9 cellular contexts compared by ENCODE assay signal in the genomic region with DNA sequence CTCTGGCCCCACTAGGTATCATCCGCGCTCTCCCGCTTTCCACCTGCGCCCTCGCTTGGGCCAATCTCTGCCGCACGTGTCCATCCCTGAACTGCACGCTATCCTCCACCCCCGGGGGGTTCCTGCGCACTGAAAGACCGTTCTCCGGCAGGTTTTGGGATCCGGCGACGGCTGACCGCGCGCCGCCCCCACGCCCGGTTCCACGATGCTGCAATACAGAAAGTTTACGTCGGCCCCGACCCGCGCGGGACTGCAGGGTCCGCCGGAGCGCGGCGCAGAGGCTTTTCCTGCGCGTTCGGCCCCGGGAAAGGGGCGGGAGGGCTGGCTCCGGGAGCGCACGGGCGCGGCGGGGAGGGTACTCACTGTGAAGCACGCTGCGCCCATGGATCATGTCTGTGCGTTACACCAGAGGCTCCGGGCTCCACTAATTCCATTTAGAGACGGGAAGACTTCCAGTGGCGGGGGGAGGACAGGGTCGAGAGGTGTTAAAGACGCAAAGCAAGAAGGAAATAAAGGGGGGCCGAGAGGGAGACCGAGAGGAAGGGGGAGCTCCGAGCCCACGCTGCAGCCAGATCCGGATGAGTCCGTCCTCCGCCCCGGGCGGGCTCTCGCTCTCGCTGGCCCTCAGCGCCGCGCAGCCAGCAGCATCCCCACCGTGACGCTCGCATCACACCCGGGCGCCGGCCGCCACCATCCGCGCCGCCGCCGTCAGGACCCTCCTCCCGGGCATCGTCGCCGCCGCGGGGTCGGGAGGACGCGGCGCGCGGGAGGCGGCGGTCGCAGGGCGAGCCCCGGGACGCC. TPM values are rescaled to one million over a fixed set of nuclear protein-coding genes. Genes with fewer than 3 reads are reported as not detected.
DNase-seq lines count a peak whose midpoint lies in the region; FAIRE-seq and TF ChIP-seq lines count a peak whose summit lies in the region.
"Had no signal": no experiment of that assay in that cellular context is flagged by ENCODE, and none has a peak within 500 bp of the region (broad histone marks: within the 10 kb centered on the region; RNA-seq: fewer than 3 reads in every experiment).

No MANE protein-coding gene starts in this region.

- peak; percentile 87 for DNase-seq in DMS53 (lab: John Stamatoyannopoulos, UW)
- DNase-seq in HK-2 (ENCODE audit: unreplicated experiment): peak; percentile 19
- DNase-seq in astrocyte (ENCODE audit: low read depth): no peak
- peak; percentile 21 for DNase-seq in neural crest cell (ENCODE audit: low read depth, low spot score)
- no peak for DNase-seq in LoVo (ENCODE audit: low spot score)
- DNase-seq in DMS153 treated with DMSO at 0.1 percent for 48 hours (lab: John Stamatoyannopoulos, UW; ENCODE audit: unreplicated experiment): no peak
- DNase-seq in effector CD8-positive, alpha-beta T cell (lab: John Stamatoyannopoulos, UW): no peak
- DNase-seq in RCC 7860 (ENCODE audit: low spot score): no peak

- TF ChIP-seq CTCF in astrocyte (IDR thresholded peaks at IDR 0.05; ENCODE audit: insufficient read depth, low read depth, low read length) (no peak), neural crest cell (conservative IDR thresholded peaks at IDR 0.05) (no peak)

- peaks cover 3% of the 10 kb centered on the region for H3K27me3 ChIP-seq in astrocyte (ENCODE audit: insufficient read depth, low read length)

- no peaks in the 10 kb centered on the region for H3K9me3 ChIP-seq in astrocyte (ENCODE audit: insufficient read depth, low read depth, low read length)
- H3K9me3 ChIP-seq: left lung had no signal

- peak overlapping the region; percentile 65 for H3K9ac ChIP-seq in astrocyte (ENCODE audit: low read length)

- H3K4me1 Mint-ChIP-seq in astrocyte (ENCODE audit: low read depth, unreplicated experiment) (peaks cover 4% of the 10 kb centered on the region), neural crest cell (peaks cover 17% of the 10 kb centered on the region)

- H3K36me3 ChIP-seq in astrocyte (ENCODE audit: insufficient read depth, low read length): peaks cover 3% of the 10 kb centered on the region
- H3K36me3 ChIP-seq: left lung had no signal

- H3K79me2 ChIP-seq in astrocyte (ENCODE audit: insufficient read depth, low read length): peaks cover 10% of the 10 kb centered on the region

- H3K4me3 ChIP-seq in astrocyte (ENCODE audit: insufficient read depth, low read depth, low read length): peak overlapping the region; percentile 69

- peaks cover 3% of the 10 kb centered on the region for H4K20me1 ChIP-seq in astrocyte (ENCODE audit: insufficient read depth, low read length)

- no peak overlapping the region for H3K27ac Mint-ChIP-seq in astrocyte (ENCODE audit: unreplicated experiment)
- H3K27ac Mint-ChIP-seq in neural crest cell (ENCODE audit: unreplicated experiment): no peak overlapping the region

- H3K36me3 Mint-ChIP-seq in astrocyte (ENCODE audit: low read depth, unreplicated experiment) (peaks cover 11% of the 10 kb centered on the region), neural crest cell (ENCODE audit: low read depth) (peaks cover 3% of the 10 kb centered on the region)

- H3K27me3 Mint-ChIP-seq in astrocyte (ENCODE audit: low read depth, unreplicated experiment): peaks cover 10% of the 10 kb centered on the region
- peaks cover 70% of the 10 kb centered on the region for H3K27me3 Mint-ChIP-seq in neural crest cell (ENCODE audit: low read depth)

- H3K27ac ChIP-seq in astrocyte (ENCODE audit: low read depth, low read length): peak overlapping the region; percentile 19
- H3K27ac ChIP-seq: left lung had no signal

- FAIRE-seq in astrocyte (lab: Jason Lieb, UNC): no peak
- no peak for FAIRE-seq in RCC 7860 (lab: Jason Lieb, UNC)

- H3K4me1 ChIP-seq in astrocyte (ENCODE audit: insufficient read depth, low read length): peaks cover 12% of the 10 kb centered on the region

- peak overlapping the region; percentile 82 for H3K4me3 Mint-ChIP-seq in astrocyte (ENCODE audit: unreplicated experiment)
- peak overlapping the region; percentile 68 for H3K4me3 Mint-ChIP-seq in neural crest cell

- H3K9me3 Mint-ChIP-seq in astrocyte (ENCODE audit: unreplicated experiment): no peaks in the 10 kb centered on the region
- H3K9me3 Mint-ChIP-seq in neural crest cell: no peaks in the 10 kb centered on the region

- H3K4me2 ChIP-seq in astrocyte (ENCODE audit: low read length): peak overlapping the region; percentile 93

- peak overlapping the region; percentile 83 for H2AFZ ChIP-seq in astrocyte (ENCODE audit: low read depth, low read length)

RNA-seq across cellular contexts. Expression of a gene that starts 0.7 kb away (rescaled TPM):
- total RNA-seq in astrocyte: 18.4 and 19.8 TPM in 2 replicates
- 6.1 and 6.9 TPM in 2 replicates for total RNA-seq in neural crest cell
- total RNA-seq: left lung had no signal

Comparison
In these comparisons a context has a peak if more than half of its experiments do, and no peak if none do; other contexts are left out.
1. DNase-seq: peak in DMS53 (single experiment), HK-2 (single experiment) and neural crest cell (single experiment); none in astrocyte (single experiment), LoVo (single experiment), DMS153 treated with DMSO at 0.1 percent for 48 hours (single experiment), effector CD8-positive, alpha-beta T cell (single experiment) and RCC 7860 (single experiment).